ENCODE assay signal across 21 cellular contexts in the genomic region with DNA sequence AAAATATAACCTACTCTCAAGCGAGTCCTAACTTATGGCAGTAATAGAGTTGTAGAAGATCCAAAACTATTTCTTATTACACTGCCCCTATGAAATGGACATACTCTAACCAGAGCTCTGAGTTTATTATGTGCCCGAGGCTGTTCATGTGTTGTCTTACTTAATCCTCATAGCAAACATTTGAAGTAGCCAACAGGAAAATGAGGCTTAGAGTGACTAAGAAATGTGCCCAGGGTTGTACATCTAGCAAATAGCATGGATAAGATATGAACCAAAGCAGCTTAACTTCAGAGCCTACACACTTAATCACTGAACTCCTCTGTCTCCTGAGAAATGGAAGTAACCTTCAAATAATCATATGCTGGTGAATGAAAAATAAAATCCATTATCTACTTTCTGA.
DNase-seq lines count a peak whose midpoint lies in the region; ATAC-seq and TF ChIP-seq lines count a peak whose summit lies in the region.
"Had no signal": no experiment of that assay in that cellular context is flagged by ENCODE, and none has a peak within 500 bp of the region (broad histone marks: within the 10 kb centered on the region; RNA-seq: fewer than 3 reads in every experiment).

No MANE protein-coding gene starts in this region.

- dilution Hi-C loops in mammary epithelial cell (cut with HindIII; ENCODE audit: low sequenced_read_pairs): no loop called here

- no peaks in the 10 kb centered on the region for H3K27me3 Mint-ChIP-seq in MCF 10A (ENCODE audit: insufficient read depth, unreplicated experiment)
- H3K27me3 Mint-ChIP-seq in T-helper 2 cell treated with Interferon-gamma antibody and Interleukin-4, amounts not matched to agents 5 μg/mL and 100 μg/mL, for 36 hours (ENCODE audit: low read depth): no peaks in the 10 kb centered on the region

- H3K4me3 ChIP-seq in mammary epithelial cell (replicated peaks in 1 of 3; ENCODE audit: insufficient read depth in 1 of 3, low read depth in 2 of 3, low read length in 3 of 3) (no peak overlapping the region), RWPE2 (ENCODE audit: severe bottlenecking) (no peak overlapping the region), hepatocyte (no peak overlapping the region)
- H3K4me3 ChIP-seq: MG63 had no signal

- DNase-seq in MCF 10A (ENCODE audit: unreplicated experiment) (peak; percentile 61), mammary epithelial cell (no peak), RWPE2 (ENCODE audit: low spot score) (no peak), hepatocyte (ENCODE audit: low spot score) (peak; percentile 17), NK-92 (lab: John Stamatoyannopoulos, UW; ENCODE audit: unreplicated experiment) (no peak), NCI-H187 treated with DMSO at 0.1 percent for 48 hours (lab: John Stamatoyannopoulos, UW) (no peak)
- no peak for DNase-seq in T-helper 2 cell treated with Interferon-gamma antibody and Interleukin-4, amounts not matched to agents 5 μg/mL and 100 μg/mL, for 36 hours (ENCODE audit: low spot score)
- DNase-seq: AML-193, DMS79, H7, Karpas-422, MG63, NCI-H1417, NCI-H1694 treated with DMSO at 0.1 percent for 48 hours, NCI-H2107, NCI-H510A, NCI-H748 treated with DMSO at 0.1 percent for 48 hours, OCI-M1, Right ventricle myocardium superior had no signal

- H3K27ac ChIP-seq in mammary epithelial cell (ENCODE audit: insufficient read depth, low read depth, low read length) (no peak overlapping the region), RWPE2 (ENCODE audit: poor library complexity, severe bottlenecking) (no peak overlapping the region), hepatocyte (no peak overlapping the region)

- in situ Hi-C loops in mammary epithelial cell (cut with MboI; ENCODE audit: low sequenced_read_pairs in 2 of 2): no loop called here

- no peaks in the 10 kb centered on the region for H3K9me3 ChIP-seq in mammary epithelial cell (replicated peaks; ENCODE audit: insufficient read depth, low read length)
- no peaks in the 10 kb centered on the region for H3K9me3 ChIP-seq in RWPE2 (ENCODE audit: severe bottlenecking)
- no peaks in the 10 kb centered on the region for H3K9me3 ChIP-seq in hepatocyte (ENCODE audit: low read depth)
- H3K9me3 ChIP-seq: MG63 had no signal

- POLR2A ChIA-PET in MCF 10A (lab: Yijun Ruan, JAX): interaction anchor here (0.6 to 1.4 kb wide), 3 partner anchors 17 to 29 kb away, joined by 3 to 4 read pairs (median 3); no protein-coding TSS in a partner anchor

- no peaks in the 10 kb centered on the region for H3K9me2 ChIP-seq in hepatocyte (replicated peaks; ENCODE audit: insufficient read depth)

- WGBS in mammary epithelial cell (ENCODE audit: low coverage, missing lambda C conversion rate): 73% methylated on average over 2 of the region's 2 CpGs
- WGBS in hepatocyte (ENCODE audit: low lambda C conversion rate, missing lambda C conversion rate): 44% methylated on average over 2 of the region's 2 CpGs

- BruUV-seq in MCF 10A (replicated peaks; lab: Mats Ljungman, UMichigan): no TSS peak
- no TSS peak for BruUV-seq in mammary epithelial cell (replicated peaks; lab: Mats Ljungman, UMichigan)

- no peak overlapping the region for H3K9ac ChIP-seq in mammary epithelial cell (ENCODE audit: insufficient read depth, low read length)

- H4K20me1 ChIP-seq in mammary epithelial cell (ENCODE audit: insufficient read depth, low read length) (no peaks in the 10 kb centered on the region), hepatocyte (ENCODE audit: insufficient read depth, poor library complexity, severe bottlenecking) (no peaks in the 10 kb centered on the region)

- intact Hi-C loops in MCF 10A (cut with micrococcal nuclease): no loop called here
- intact Hi-C loops in mammary epithelial cell (cut with micrococcal nuclease): no loop called here

- peak overlapping the region; percentile 69 for H3K27ac Mint-ChIP-seq in MCF 10A (ENCODE audit: low read depth, unreplicated experiment)
- no peak overlapping the region for H3K27ac Mint-ChIP-seq in T-helper 2 cell treated with Interferon-gamma antibody and Interleukin-4, amounts not matched to agents 5 μg/mL and 100 μg/mL, for 36 hours
- H3K27ac Mint-ChIP-seq: CD14-positive monocyte had no signal

- CTCF ChIA-PET in MCF 10A (lab: Yijun Ruan, JAX) (interaction anchor here (1.0 to 1.1 kb wide), 2 partner anchors 20 to 166 kb away, joined by 3 to 4 read pairs; no protein-coding TSS in a partner anchor), mammary epithelial cell (lab: Charles Lee; ENCODE audit: low non-redundant PET) (no interaction called here)

- H3K4me3 Mint-ChIP-seq in MCF 10A (ENCODE audit: unreplicated experiment): no peak overlapping the region
- H3K4me3 Mint-ChIP-seq in T-helper 2 cell treated with Interferon-gamma antibody and Interleukin-4, amounts not matched to agents 5 μg/mL and 100 μg/mL, for 36 hours: no peak overlapping the region
- H3K4me3 Mint-ChIP-seq: CD14-positive monocyte had no signal

- no peaks in the 10 kb centered on the region for H3K27me3 ChIP-seq in mammary epithelial cell (ENCODE audit: insufficient read depth, low read length)
- no peaks in the 10 kb centered on the region for H3K27me3 ChIP-seq in RWPE2 (ENCODE audit: insufficient read depth, poor library complexity, severe bottlenecking)
- no peaks in the 10 kb centered on the region for H3K27me3 ChIP-seq in hepatocyte
- H3K27me3 ChIP-seq: MG63 had no signal

- TF ChIP-seq CTCF in MCF 10A (IDR thresholded peaks at IDR 0.05; ENCODE audit: unreplicated experiment) (no peak), mammary epithelial cell (conservative IDR thresholded peaks at IDR 0.05 in 1 of 2, IDR thresholded peaks at IDR 0.05 in 1 of 2; ENCODE audit: extremely low read depth in 1 of 2, insufficient read depth in 1 of 2, low read depth in 1 of 2, low read length in 2 of 2) (no peak), RWPE2 (IDR thresholded peaks at IDR 0.05; ENCODE audit: poor library complexity, severe bottlenecking) (no peak), hepatocyte (IDR thresholded peaks at IDR 0.05; ENCODE audit: poor library complexity) (no peak)

- H3K36me3 Mint-ChIP-seq in MCF 10A (ENCODE audit: insufficient read depth, unreplicated experiment): no peaks in the 10 kb centered on the region
- no peaks in the 10 kb centered on the region for H3K36me3 Mint-ChIP-seq in T-helper 2 cell treated with Interferon-gamma antibody and Interleukin-4, amounts not matched to agents 5 μg/mL and 100 μg/mL, for 36 hours (ENCODE audit: low read depth)

- H3K4me1 Mint-ChIP-seq in MCF 10A (ENCODE audit: insufficient read depth, unreplicated experiment): peaks cover 16% of the 10 kb centered on the region
- H3K4me1 Mint-ChIP-seq in T-helper 2 cell treated with Interferon-gamma antibody and Interleukin-4, amounts not matched to agents 5 μg/mL and 100 μg/mL, for 36 hours (ENCODE audit: low read depth): no peaks in the 10 kb centered on the region

- ATAC-seq in RWPE2 (ENCODE audit: low read depth) (peak; percentile 50), HG03159 (IDR thresholded peaks at IDR 0.05; ENCODE audit: unreplicated experiment) (no peak)

- H3K4me2 ChIP-seq in mammary epithelial cell (ENCODE audit: insufficient read depth, low read depth, low read length): no peak overlapping the region
- H3K4me2 ChIP-seq in hepatocyte: no peak overlapping the region

- H3K9me3 Mint-ChIP-seq in MCF 10A (ENCODE audit: unreplicated experiment): peaks cover 17% of the 10 kb centered on the region
- peaks cover 9% of the 10 kb centered on the region for H3K9me3 Mint-ChIP-seq in T-helper 2 cell treated with Interferon-gamma antibody and Interleukin-4, amounts not matched to agents 5 μg/mL and 100 μg/mL, for 36 hours

- H3K79me2 ChIP-seq in mammary epithelial cell (ENCODE audit: insufficient read depth, low read length) (no peaks in the 10 kb centered on the region), hepatocyte (no peaks in the 10 kb centered on the region)

- no peaks in the 10 kb centered on the region for H3K36me3 ChIP-seq in mammary epithelial cell (ENCODE audit: insufficient read depth, low read length)
- no peaks in the 10 kb centered on the region for H3K36me3 ChIP-seq in RWPE2 (ENCODE audit: low read depth)
- no peaks in the 10 kb centered on the region for H3K36me3 ChIP-seq in hepatocyte (replicated peaks; ENCODE audit: insufficient read depth, low read depth)
- H3K36me3 ChIP-seq: MG63 had no signal

- H3K4me1 ChIP-seq in mammary epithelial cell (ENCODE audit: insufficient read depth, low read length): no peaks in the 10 kb centered on the region
- no peaks in the 10 kb centered on the region for H3K4me1 ChIP-seq in RWPE2 (ENCODE audit: insufficient read depth, poor library complexity, severe bottlenecking)
- H3K4me1 ChIP-seq in hepatocyte (ENCODE audit: insufficient read depth): peaks cover 6% of the 10 kb centered on the region

- H2AFZ ChIP-seq in mammary epithelial cell (ENCODE audit: low read depth, low read length): no peak overlapping the region
- no peak overlapping the region for H2AFZ ChIP-seq in hepatocyte

Comparison
In these comparisons a context has a peak if more than half of its experiments do, and no peak if none do; other contexts are left out.
1. DNase-seq: peak in MCF 10A (single experiment) and hepatocyte (single experiment); none in mammary epithelial cell (single experiment), RWPE2 (single experiment), NK-92 (single experiment), NCI-H187 treated with DMSO at 0.1 percent for 48 hours (single experiment) and T-helper 2 cell treated with Interferon-gamma antibody and Interleukin-4, amounts not matched to agents 5 μg/mL and 100 μg/mL, for 36 hours (single experiment).